ENCODE assay signal across 31 cellular contexts in the genomic region with DNA sequence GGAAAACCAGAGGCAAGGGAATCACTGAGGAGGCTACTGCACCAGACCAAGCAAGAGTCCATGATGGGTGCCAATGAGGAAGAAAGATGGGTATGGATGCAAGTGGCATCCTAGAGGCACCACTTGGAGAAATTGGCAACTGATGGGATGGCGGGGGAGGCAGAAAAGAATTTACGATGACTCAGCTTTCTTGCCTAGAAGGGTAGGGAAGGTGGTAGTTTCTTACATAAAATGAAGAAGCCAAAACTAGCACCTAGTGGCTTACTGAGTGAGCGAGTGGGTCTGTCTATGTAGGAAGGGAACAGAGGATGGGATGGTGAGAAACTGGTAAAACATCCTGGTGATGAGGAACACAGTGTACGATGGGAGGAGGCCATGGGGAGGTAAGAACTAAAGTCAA.
"Had no signal": no experiment of that assay in that cellular context is flagged by ENCODE, and none has a peak within 500 bp of the region (broad histone marks: within the 10 kb centered on the region; RNA-seq: fewer than 3 reads in every experiment).

No MANE protein-coding gene starts in this region.

- H3K9me3 ChIP-seq: adrenal gland, ascending aorta had no signal

- ATAC-seq: activated CD8-positive, alpha-beta T cell treated with anti-CD3 and anti-CD28 coated beads for 36 hours; activated naive CD4-positive, alpha-beta T cell treated with anti-CD3 and anti-CD28 coated beads, Interleukin-2, amount 50 U/mL, for 72 hours; activated T-cell treated with anti-CD3 and anti-CD28 coated beads, Interleukin-2, amount 50 U/mL, for 4 hours; activated T-cell treated with anti-CD3 and anti-CD28 coated beads, Interleukin-2, amount 50 U/mL, for 72 hours; activated T-helper 17 cell treated with anti-CD3 and anti-CD28 coated beads, Interleukin-2, amount 50 U/mL, for 72 hours had no signal

- DNase-seq: activated B cell treated with CpG ODN at 0.5 μM for 24 hours; activated CD4-positive, alpha-beta memory T cell treated with anti-CD3 and anti-CD28 coated beads for 36 hours; activated CD4-positive, alpha-beta T cell treated with anti-CD3 and anti-CD28 coated beads for 4 hours; activated CD4-positive, alpha-beta T cell treated with anti-CD3 and anti-CD28 coated beads, Interleukin-2, amount 10 ng/mL, durations not matched to agents 24 days and 14 days; activated CD4-positive, alpha-beta T cell treated with anti-CD3 and anti-CD28 coated beads, Interleukin-2, amount 50 U/mL, for 1 hour; activated CD4-positive, alpha-beta T cell treated with anti-CD3 and anti-CD28 coated beads, Interleukin-2, amount 50 U/mL, for 4 hours; activated CD4-positive, CD25-positive, alpha-beta regulatory T cell treated with anti-CD3 and anti-CD28 coated beads, Interleukin-2, amount 50 U/mL, for 72 hours; activated CD8-positive, alpha-beta memory T cell treated with anti-CD3 and anti-CD28 coated beads, Interleukin-2, amount 50 U/mL, for 48 hours; activated CD8-positive, alpha-beta T cell treated with anti-CD3 and anti-CD28 coated beads for 36 hours; activated effector memory CD4-positive, alpha-beta T cell treated with anti-CD3 and anti-CD28 coated beads, Interleukin-2, amount 50 U/mL, for 16 hours; activated gamma-delta T cell treated with Interleukin-2 at 50 U/mL for 16 hours; activated naive CD4-positive, alpha-beta T cell; activated naive CD4-positive, alpha-beta T cell treated with anti-CD3 and anti-CD28 coated beads for 36 hours; activated naive CD4-positive, alpha-beta T cell treated with anti-CD3 and anti-CD28 coated beads, Interleukin-2, amount 50 U/mL, for 16 hours; activated naive CD8-positive, alpha-beta T cell treated with anti-CD3 and anti-CD28 coated beads for 36 hours; activated T-cell treated with anti-CD3 and anti-CD28 coated beads, Interleukin-2, amount 50 U/mL, for 4 hours; activated T-cell treated with anti-CD3 and anti-CD28 coated beads, Interleukin-2, amount 50 U/mL, for 72 hours; adrenal gland; amniotic stem cell; caudate nucleus; cerebellar nuclear complex; T-helper 1 cell; T-helper 2 cell; T-helper 9 cell had no signal

- FAIRE-seq: bronchial epithelial cell, TTC549 had no signal

- H3K27ac ChIP-seq: adrenal gland, ascending aorta, cardiac muscle cell, VCaP had no signal

- H3K36me3 ChIP-seq: adrenal gland, ascending aorta, cardiac muscle cell had no signal

- H3K4me1 ChIP-seq: adrenal gland, ascending aorta had no signal

- H3K4me3 ChIP-seq: adrenal gland, ascending aorta, cardiac muscle cell had no signal

- H3K27me3 ChIP-seq: adrenal gland, ascending aorta, cardiac muscle cell had no signal
